In the genomic region with DNA sequence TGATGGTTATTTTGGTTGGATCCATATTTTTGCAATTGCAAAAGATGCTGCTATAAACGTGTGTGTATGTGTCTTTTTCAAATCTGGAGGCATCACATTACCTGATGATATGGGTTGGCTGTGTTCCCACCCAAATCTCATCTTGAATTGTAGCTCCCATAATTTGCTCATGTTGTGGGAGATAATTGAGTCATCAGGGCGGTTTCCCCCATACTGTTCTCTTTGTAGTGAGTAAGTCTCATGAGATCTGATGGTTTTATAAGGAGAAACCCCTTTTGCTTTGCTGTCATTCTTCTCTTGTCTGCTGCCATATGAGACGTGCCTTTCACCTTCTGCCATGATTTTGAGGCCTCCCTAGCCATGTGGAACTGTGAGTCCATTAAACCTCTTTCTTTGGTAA, we compare ENCODE assay signal across 30 cellular contexts.
"Had no signal": no experiment of that assay in that cellular context is flagged by ENCODE, and none has a peak within 500 bp of the region (broad histone marks: within the 10 kb centered on the region; RNA-seq: fewer than 3 reads in every experiment).

No MANE protein-coding gene starts in this region.

- H3K9ac ChIP-seq: neural progenitor cell, parathyroid adenoma had no signal

- H3K27me3 Mint-ChIP-seq: progenitor cell of endocrine pancreas; stimulated activated memory B cell treated with anti-CD40 and anti-IgM and Interleukin-4, amounts not matched to agents 10 μg/mL and 1 μg/mL and 100 μg/mL, for 72 hours; stimulated activated naive CD8-positive, alpha-beta T cell treated with anti-CD3 and anti-CD28 coated beads, Interleukin-15, amount 100 ng/mL, for 72 hours; type B pancreatic cell had no signal

- H3K9me3 ChIP-seq: right lobe of liver, sigmoid colon, suprapubic skin, testis, tibial artery, transverse colon, upper lobe of right lung, uterus had no signal

- H3K27me3 ChIP-seq: neural progenitor cell, ovary, right lobe of liver, sigmoid colon, suprapubic skin, testis, tibial artery, transverse colon, upper lobe of right lung, uterus had no signal

- H3K36me3 ChIP-seq: neural progenitor cell, ovary, right lobe of liver, sigmoid colon, suprapubic skin, tibial artery, transverse colon, upper lobe of right lung, uterus had no signal

- H3K4me1 ChIP-seq: neural progenitor cell, parathyroid adenoma, psoas muscle, right lobe of liver, sigmoid colon, suprapubic skin, testis, transverse colon, upper lobe of right lung, uterus had no signal

- H3K4me3 ChIP-seq: neural progenitor cell, ovary, psoas muscle, right lobe of liver, sigmoid colon, suprapubic skin, testis, tibial artery, transverse colon, upper lobe of right lung, uterus had no signal

- H3K4me2 ChIP-seq: neural progenitor cell had no signal

- H3K27ac ChIP-seq: neural progenitor cell, ovary, parathyroid adenoma, psoas muscle, right lobe of liver, sigmoid colon, suprapubic skin, testis, tibial artery, transverse colon, upper lobe of right lung, uterus had no signal

- ATAC-seq: natural killer cell; psoas muscle; right cardiac atrium; right lobe of liver; stimulated activated memory B cell treated with anti-CD40 and anti-IgM and Interleukin-4, amounts not matched to agents 10 μg/mL and 1 μg/mL and 100 μg/mL, for 72 hours; stimulated activated naive CD8-positive, alpha-beta T cell treated with anti-CD3 and anti-CD28 coated beads, Interleukin-15, amount 100 ng/mL, for 72 hours; stimulated activated naive CD8-positive, alpha-beta T cell treated with anti-CD3 and anti-CD28 coated beads, Interleukin-15, Interleukin-2, amounts not matched to agents 100 U/mL and 50 U/mL, for 24 hours; upper lobe of right lung had no signal

- H3K4me3 Mint-ChIP-seq: natural killer cell; nephron; neural progenitor cell; stimulated activated memory B cell treated with anti-CD40 and anti-IgM and Interleukin-4, amounts not matched to agents 10 μg/mL and 1 μg/mL and 100 μg/mL, for 72 hours; stimulated activated naive CD8-positive, alpha-beta T cell treated with anti-CD3 and anti-CD28 coated beads, Interleukin-15, amount 100 ng/mL, for 72 hours; type B pancreatic cell had no signal

- H2AFZ ChIP-seq: neural progenitor cell, parathyroid adenoma had no signal

- H3K27ac Mint-ChIP-seq: natural killer cell; nephron; neural progenitor cell; progenitor cell of endocrine pancreas; stimulated activated memory B cell treated with anti-CD40 and anti-IgM and Interleukin-4, amounts not matched to agents 10 μg/mL and 1 μg/mL and 100 μg/mL, for 72 hours; stimulated activated naive CD8-positive, alpha-beta T cell treated with anti-CD3 and anti-CD28 coated beads, Interleukin-15, amount 100 ng/mL, for 72 hours; type B pancreatic cell had no signal

- H3K4me1 Mint-ChIP-seq: nephron, neural progenitor cell had no signal

- DNase-seq: natural killer cell; occipital lobe; ovary; posterior cingulate gyrus; psoas muscle; right cardiac atrium; right lobe of liver; sigmoid colon; small intestine; stimulated activated CD4-positive, alpha-beta T cell treated with anti-CD3 and anti-CD28 coated beads, Interleukin-12 subunit alpha, Interleukin-12 subunit beta, amount 100 ng/mL, for 4 hours; stimulated activated CD4-positive, alpha-beta T cell treated with anti-CD3 and anti-CD28 coated beads, Interleukin-1b, Interleukin-23, amount 100 ng/mL, for 48 hours; stimulated activated CD4-positive, alpha-beta T cell treated with anti-CD3 and anti-CD28 coated beads, Interleukin-4, amount 100 ng/mL, for 1 hour; stimulated activated CD4-positive, alpha-beta T cell treated with anti-CD3 and anti-CD28 coated beads, Interleukin-4, amount 100 ng/mL, for 4 hours; stimulated activated CD8-positive, alpha-beta memory T cell treated with anti-CD3 and anti-CD28 coated beads, Interleukin-4, amount 100 ng/mL, for 48 hours; stimulated activated naive CD4-positive, alpha-beta T cell; stimulated activated naive CD8-positive, alpha-beta T cell treated with anti-CD3 and anti-CD28 coated beads, Interleukin-15, amount 100 ng/mL, for 72 hours; stimulated activated naive CD8-positive, alpha-beta T cell treated with anti-CD3 and anti-CD28 coated beads, Interleukin-15, Interleukin-2, amounts not matched to agents 100 U/mL and 50 U/mL, for 24 hours; substantia nigra; testis; tibial artery; transverse colon; upper lobe of right lung; uterus had no signal

- FAIRE-seq: small intestine had no signal

- H3K36me3 Mint-ChIP-seq: natural killer cell, neural progenitor cell, type B pancreatic cell had no signal
